In the genomic region with DNA sequence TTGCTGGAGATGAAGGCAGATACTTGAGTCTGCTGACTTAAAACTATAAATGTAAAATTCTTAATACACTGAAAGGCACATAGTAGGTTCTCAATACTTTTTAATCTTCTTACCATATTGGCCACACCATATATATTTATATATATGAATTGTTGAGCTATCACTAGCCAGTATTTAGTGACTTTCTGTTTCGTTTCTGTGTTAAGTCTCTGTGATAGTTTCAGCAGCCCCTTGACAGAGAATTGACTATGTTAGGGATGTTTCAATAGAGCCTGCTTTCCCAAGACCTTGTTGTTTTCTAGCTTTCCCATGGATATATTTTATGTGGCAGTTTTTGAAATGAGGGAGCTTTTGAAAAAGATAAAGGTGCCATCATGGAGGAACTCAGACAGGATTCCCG, we compare ENCODE assay signal across 15 cellular contexts.
"Had no signal": no experiment of that assay in that cellular context is flagged by ENCODE, and none has a peak within 500 bp of the region (broad histone marks: within the 10 kb centered on the region; RNA-seq: fewer than 3 reads in every experiment).

No MANE protein-coding gene starts in this region.

- H3K27ac ChIP-seq: cardiac muscle cell, esophagus squamous epithelium, heart left ventricle, neutrophil, thoracic aorta had no signal

- H3K27me3 Mint-ChIP-seq: naive B cell; stimulated activated naive CD8-positive, alpha-beta T cell treated with anti-CD3 and anti-CD28 coated beads, Interleukin-15, amount 100 ng/mL, for 72 hours had no signal

- H3K4me3 Mint-ChIP-seq: activated CD8-positive, alpha-beta T cell treated with anti-CD3 and anti-CD28 coated beads, Interleukin-2, amount 10 ng/mL, durations not matched to agents 7 days and 5 days; activated T-helper 1 cell treated with anti-CD3 and anti-CD28 coated beads, Interleukin-12 subunit alpha, Interleukin-12 subunit beta, Interleukin-2, Interleukin-4 antibody, amounts not matched to agents 30 ng/mL and 10 ng/mL and 1 ng/mL, durations not matched to agents 14 hours and 24 hours and 36 hours; naive B cell; stimulated activated naive CD8-positive, alpha-beta T cell treated with anti-CD3 and anti-CD28 coated beads, Interleukin-15, amount 100 ng/mL, for 72 hours had no signal

- H3K4me1 Mint-ChIP-seq: naive B cell; stimulated activated naive CD8-positive, alpha-beta T cell treated with anti-CD3 and anti-CD28 coated beads, Interleukin-15, amount 100 ng/mL, for 72 hours had no signal

- H3K36me3 Mint-ChIP-seq: naive B cell had no signal

- DNase-seq: activated CD4-positive, alpha-beta T cell treated with anti-CD3 and anti-CD28 coated beads for 4 hours; activated CD8-positive, alpha-beta memory T cell treated with anti-CD3 and anti-CD28 coated beads, Interleukin-2, amount 50 U/mL, for 48 hours; activated CD8-positive, alpha-beta T cell treated with anti-CD3 and anti-CD28 coated beads, Interleukin-2, amount 10 ng/mL, durations not matched to agents 7 days and 5 days; activated naive CD4-positive, alpha-beta T cell treated with Interleukin-2 at 50 U/mL for 16 hours; esophagus squamous epithelium; foreskin fibroblast; heart left ventricle; naive B cell; retina; stimulated activated CD4-positive, alpha-beta T cell treated with anti-CD3 and anti-CD28 coated beads, Interleukin-4, amount 100 ng/mL, for 4 hours; stimulated activated naive CD8-positive, alpha-beta T cell treated with anti-CD3 and anti-CD28 coated beads, Interleukin-15, amount 100 ng/mL, for 72 hours had no signal

- H3K36me3 ChIP-seq: cardiac muscle cell, esophagus squamous epithelium, heart left ventricle, neutrophil, thoracic aorta had no signal

- H3K9me3 ChIP-seq: esophagus squamous epithelium, heart left ventricle, neutrophil, thoracic aorta had no signal

- H3K9me3 Mint-ChIP-seq: activated T-helper 1 cell treated with anti-CD3 and anti-CD28 coated beads, Interleukin-12 subunit alpha, Interleukin-12 subunit beta, Interleukin-2, Interleukin-4 antibody, amounts not matched to agents 30 ng/mL and 10 ng/mL and 1 ng/mL, durations not matched to agents 14 hours and 24 hours and 36 hours; stimulated activated naive CD8-positive, alpha-beta T cell treated with anti-CD3 and anti-CD28 coated beads, Interleukin-15, amount 100 ng/mL, for 72 hours had no signal

- H3K4me1 ChIP-seq: esophagus squamous epithelium had no signal

- H3K4me3 ChIP-seq: cardiac muscle cell, esophagus squamous epithelium, heart left ventricle, thoracic aorta had no signal

- H3K27me3 ChIP-seq: cardiac muscle cell, esophagus squamous epithelium, heart left ventricle, neutrophil had no signal

- H3K27ac Mint-ChIP-seq: activated CD8-positive, alpha-beta T cell treated with anti-CD3 and anti-CD28 coated beads, Interleukin-2, amount 10 ng/mL, durations not matched to agents 7 days and 5 days; activated T-helper 1 cell treated with anti-CD3 and anti-CD28 coated beads, Interleukin-12 subunit alpha, Interleukin-12 subunit beta, Interleukin-2, Interleukin-4 antibody, amounts not matched to agents 30 ng/mL and 10 ng/mL and 1 ng/mL, durations not matched to agents 14 hours and 24 hours and 36 hours; naive B cell had no signal

- ATAC-seq: activated CD8-positive, alpha-beta T cell treated with anti-CD3 and anti-CD28 coated beads, Interleukin-2, amount 10 ng/mL, durations not matched to agents 7 days and 5 days; heart left ventricle; stimulated activated naive CD8-positive, alpha-beta T cell treated with anti-CD3 and anti-CD28 coated beads, Interleukin-15, amount 100 ng/mL, for 72 hours had no signal
